ENCODE assay signal across 8 cellular contexts in genomic region chr7:152436279-152437147, GRCh38. TPM values are rescaled to one million over a fixed set of nuclear protein-coding genes. Genes with fewer than 3 reads are reported as not detected.
DNase-seq lines count a peak whose midpoint lies in the region; ATAC-seq and TF ChIP-seq lines count a peak whose summit lies in the region.

No MANE protein-coding gene starts in this region.

- H3K9me3 Mint-ChIP-seq in T-cell (no peaks in the 10 kb centered on the region), progenitor cell of endocrine pancreas (ENCODE audit: low read depth) (no peaks in the 10 kb centered on the region)

- H3K4me3 Mint-ChIP-seq in T-cell (peak overlapping the region; percentile 82 to 94 (median 84)), progenitor cell of endocrine pancreas (ENCODE audit: low read depth) (peak overlapping the region; percentile 79)

- H3K4me1 Mint-ChIP-seq in T-cell (peaks cover 28 to 33% (median 29%) of the 10 kb centered on the region in 3 donors), progenitor cell of endocrine pancreas (ENCODE audit: low read depth) (peaks cover 17% of the 10 kb centered on the region)

- TF ChIP-seq CTCF in GM12864 (IDR thresholded peaks at IDR 0.05; ENCODE audit: low read depth, low read length, missing control alignments) (no peak), left ventricle myocardium inferior (IDR thresholded peaks at IDR 0.05; ENCODE audit: borderline replicate concordance) (no peak), progenitor cell of endocrine pancreas (IDR thresholded peaks at IDR 0.05; ENCODE audit: unreplicated experiment) (no peak), upper lobe of right lung (IDR thresholded peaks at IDR 0.05) (no peak)

- H3K27me3 Mint-ChIP-seq in T-cell, result no peaks in the 10 kb centered on the region
- peaks cover 11% of the 10 kb centered on the region for H3K27me3 Mint-ChIP-seq in progenitor cell of endocrine pancreas

- peak overlapping the region; percentile 75 for H3K4me3 ChIP-seq in GM12864 (ENCODE audit: low read depth, low read length)
- peak overlapping the region; percentile 92 for H3K4me3 ChIP-seq in left ventricle myocardium inferior
- peak overlapping the region; percentile 66 for H3K4me3 ChIP-seq in upper lobe of right lung

- intact Hi-C loops in left ventricle myocardium inferior (cut with micrococcal nuclease) (no loop called here), upper lobe of right lung (cut with DNase I) (no loop called here)

- H3K36me3 Mint-ChIP-seq in T-cell, result no peaks in the 10 kb centered on the region
- no peaks in the 10 kb centered on the region for H3K36me3 Mint-ChIP-seq in progenitor cell of endocrine pancreas (ENCODE audit: insufficient read depth)

- H3K36me3 ChIP-seq in left ventricle myocardium inferior, result no peaks in the 10 kb centered on the region
- H3K36me3 ChIP-seq in upper lobe of right lung, result no peaks in the 10 kb centered on the region

- POLR2A ChIA-PET in T-cell (lab: Charles Lee), result interaction anchor here (0.6 to 0.7 kb wide), 3 partner anchors 27 to 95 kb away, joined by 3 to 6 read pairs (median 5); no protein-coding TSS in a partner anchor

- H3K27ac Mint-ChIP-seq in T-cell (peak overlapping the region; percentile 88 to 94), progenitor cell of endocrine pancreas (peak overlapping the region; percentile 90)

- ATAC-seq in HG02642 (IDR thresholded peaks at IDR 0.05; ENCODE audit: poor library complexity, unreplicated experiment) (peak; percentile 68), T-cell (replicated peaks in 1 of 4) (peak; percentile 68 to 79 (median 70)), upper lobe of right lung (peak; percentile 96)

- DNase-seq in GM12864 (ENCODE audit: low read depth) (peak; percentile 48), NCI-H128 (lab: John Stamatoyannopoulos, UW; ENCODE audit: unreplicated experiment) (peak; percentile 73), T-cell (peak; percentile 76 to 92 (median 86)), amniotic stem cell (lab: John Stamatoyannopoulos, UW) (peak; percentile 76), left ventricle myocardium inferior (peak; percentile 94), progenitor cell of endocrine pancreas (ENCODE audit: low spot score, unreplicated experiment) (peak; percentile 93), upper lobe of right lung (peak; percentile 96)

- CTCF ChIA-PET in T-cell (lab: Charles Lee), result interaction anchor here in 1 of 2 donors (0.7 kb wide), 1 partner anchor 26 kb away, joined by 5 read pairs; no protein-coding TSS in a partner anchor

- H3K27me3 ChIP-seq in left ventricle myocardium inferior (ENCODE audit: low read depth) (no peaks in the 10 kb centered on the region), upper lobe of right lung (no peaks in the 10 kb centered on the region)

- H3K27ac ChIP-seq in left ventricle myocardium inferior (replicated peaks) (peak overlapping the region; percentile 99), upper lobe of right lung (peak overlapping the region; percentile 93)

- H3K4me1 ChIP-seq in left ventricle myocardium inferior, result peaks cover 34% of the 10 kb centered on the region
- peaks cover 22% of the 10 kb centered on the region for H3K4me1 ChIP-seq in upper lobe of right lung

- H3K9me3 ChIP-seq in left ventricle myocardium inferior (replicated peaks) (no peaks in the 10 kb centered on the region), upper lobe of right lung (no peaks in the 10 kb centered on the region)

RNA-seq across cellular contexts. Expression of gene KMT2C, which starts 0.7 kb away (rescaled TPM):
- total RNA-seq in T-cell (100 to 1,000 TPM in 3 of 5 donors, 10 to 100 TPM in 2; 90.8 to 134 (median 116) TPM), left ventricle myocardium inferior (42.3 TPM), progenitor cell of endocrine pancreas (72.6 and 75.9 TPM in 2 replicates), upper lobe of right lung (99.0 TPM)

Comparison
In these comparisons a context has a peak if more than half of its experiments do, and no peak if none do; other contexts are left out.
1. Peak in every context shown above with its lines: DNase-seq, ATAC-seq, H3K4me3 ChIP-seq and H3K27ac ChIP-seq.